ENCODE assay signal across 11 cellular contexts in the genomic region with DNA sequence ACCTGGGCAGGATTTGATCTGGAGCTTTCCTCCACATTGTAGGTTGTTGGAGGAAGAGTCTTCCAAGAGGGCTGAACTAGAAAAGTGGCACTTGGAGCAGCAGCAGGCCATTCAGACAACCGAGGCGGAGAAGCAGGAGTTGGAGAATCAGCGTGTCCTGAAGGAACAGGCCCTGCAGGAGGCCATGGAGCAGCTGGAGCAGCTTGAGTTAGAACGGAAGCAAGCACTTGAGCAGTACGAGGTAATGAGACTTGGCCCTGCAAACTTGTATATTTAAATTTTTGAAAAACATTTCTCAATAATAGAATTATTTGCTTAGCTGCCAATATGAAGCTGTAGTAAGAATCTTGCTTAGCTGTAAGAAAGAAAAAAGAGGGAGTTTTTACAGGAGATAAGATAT.
DNase-seq lines count a peak whose midpoint lies in the region; ATAC-seq and TF ChIP-seq lines count a peak whose summit lies in the region.
"Had no signal": no experiment of that assay in that cellular context is flagged by ENCODE, and none has a peak within 500 bp of the region (broad histone marks: within the 10 kb centered on the region; RNA-seq: fewer than 3 reads in every experiment).

No MANE protein-coding gene starts in this region.

- H3K27me3 ChIP-seq in upper lobe of left lung = no peaks in the 10 kb centered on the region
- H3K27me3 ChIP-seq: SJSA1 had no signal

- TF ChIP-seq CTCF in mesothelial cell of epicardium (IDR thresholded peaks at IDR 0.05; ENCODE audit: unreplicated experiment) = no peak
- TF ChIP-seq CTCF in upper lobe of left lung (IDR thresholded peaks at IDR 0.05) = no peak

- no peaks in the 10 kb centered on the region for H3K4me1 Mint-ChIP-seq in activated T-helper 17 cell treated with anti-CD3 and anti-CD28 coated beads, Interleukin-2, amount 50 U/mL, for 72 hours
- peaks cover 8% of the 10 kb centered on the region for H3K4me1 Mint-ChIP-seq in mesothelial cell of epicardium

- TF ChIP-seq POLR2A in upper lobe of left lung (IDR thresholded peaks at IDR 0.05) = no peak

- H3K36me3 Mint-ChIP-seq in activated T-helper 17 cell treated with anti-CD3 and anti-CD28 coated beads, Interleukin-2, amount 50 U/mL, for 72 hours (ENCODE audit: low read depth) = no peaks in the 10 kb centered on the region
- H3K36me3 Mint-ChIP-seq in mesothelial cell of epicardium = peaks cover 12% of the 10 kb centered on the region
- H3K36me3 Mint-ChIP-seq: activated naive CD8-positive, alpha-beta T cell; naive thymus-derived CD4-positive, alpha-beta T cell had no signal

- H3K9me3 ChIP-seq in upper lobe of left lung = no peaks in the 10 kb centered on the region
- H3K9me3 ChIP-seq: SJSA1 had no signal

- H3K36me3 ChIP-seq in upper lobe of left lung = peaks cover 0 to 60% (median 20%) of the 10 kb centered on the region in 4 donors

- H3K9me3 Mint-ChIP-seq in activated T-helper 17 cell treated with anti-CD3 and anti-CD28 coated beads, Interleukin-2, amount 50 U/mL, for 72 hours = no peaks in the 10 kb centered on the region
- H3K9me3 Mint-ChIP-seq in mesothelial cell of epicardium = no peaks in the 10 kb centered on the region
- H3K9me3 Mint-ChIP-seq: naive thymus-derived CD4-positive, alpha-beta T cell had no signal

- no peaks in the 10 kb centered on the region for H3K27me3 Mint-ChIP-seq in activated T-helper 17 cell treated with anti-CD3 and anti-CD28 coated beads, Interleukin-2, amount 50 U/mL, for 72 hours
- no peaks in the 10 kb centered on the region for H3K27me3 Mint-ChIP-seq in mesothelial cell of epicardium (ENCODE audit: low read depth)
- H3K27me3 Mint-ChIP-seq: activated naive CD8-positive, alpha-beta T cell had no signal

- H3K4me1 ChIP-seq in upper lobe of left lung = peaks cover 11 to 23% (median 19%) of the 10 kb centered on the region in 4 donors

- DNase-seq in NCI-H510A (lab: John Stamatoyannopoulos, UW) = peak; percentile 14
- DNase-seq in mesothelial cell of epicardium (ENCODE audit: low spot score in 2 of 2, unreplicated experiment in 2 of 2) = no peak
- peak in 1 of 2 donors; percentile 79 for DNase-seq in upper lobe of left lung
- DNase-seq in cardiac septum (ENCODE audit: low spot score) = no peak
- DNase-seq in left ventricle myocardium superior = no peak
- DNase-seq: T1000 had no signal

- TF ChIP-seq EP300 in upper lobe of left lung (IDR thresholded peaks at IDR 0.05) = no peak

- intact Hi-C loops in cardiac septum (cut with DNase I) = loop anchor here (2.0 to 5.0 kb wide), 2 partner anchors 86 to 133 kb away; a partner anchor contains a TSS
- intact Hi-C loops in left ventricle myocardium superior (cut with micrococcal nuclease) = loop anchor here (5.0 kb wide), 1 partner anchor 136 kb away; no protein-coding TSS in a partner anchor

- peak overlapping the region; percentile 36 for H3K27ac Mint-ChIP-seq in activated T-helper 17 cell treated with anti-CD3 and anti-CD28 coated beads, Interleukin-2, amount 50 U/mL, for 72 hours
- peak overlapping the region; percentile 45 for H3K27ac Mint-ChIP-seq in mesothelial cell of epicardium
- H3K27ac Mint-ChIP-seq: activated naive CD8-positive, alpha-beta T cell had no signal

- no peak overlapping the region for H3K4me3 ChIP-seq in upper lobe of left lung
- H3K4me3 ChIP-seq: SJSA1 had no signal

- 54 to 60% methylated on average over 5 of the region's 5 CpGs for WGBS in upper lobe of left lung, 2 donors

- H3K4me3 Mint-ChIP-seq in activated T-helper 17 cell treated with anti-CD3 and anti-CD28 coated beads, Interleukin-2, amount 50 U/mL, for 72 hours = no peak overlapping the region
- no peak overlapping the region for H3K4me3 Mint-ChIP-seq in mesothelial cell of epicardium
- H3K4me3 Mint-ChIP-seq: activated naive CD8-positive, alpha-beta T cell; naive thymus-derived CD4-positive, alpha-beta T cell had no signal

- ATAC-seq in activated T-helper 17 cell treated with anti-CD3 and anti-CD28 coated beads, Interleukin-2, amount 50 U/mL, for 72 hours (replicated peaks) = no peak
- peak; percentile 57 to 78 for ATAC-seq in upper lobe of left lung (ENCODE audit: low FRiP score in 2 of 2)
- ATAC-seq in GM21529 (IDR thresholded peaks at IDR 0.05; ENCODE audit: unreplicated experiment) = no peak
- ATAC-seq in left ventricle myocardium superior = no peak

- H3K27ac ChIP-seq in upper lobe of left lung = peak overlapping the region; percentile 42 to 77 (median 54)
- H3K27ac ChIP-seq: SJSA1 had no signal

Comparison
In these comparisons a context has a peak if more than half of its experiments do, and no peak if none do; other contexts are left out.
1. ATAC-seq: peak in upper lobe of left lung (2 of 2); none in activated T-helper 17 cell treated with anti-CD3 and anti-CD28 coated beads, Interleukin-2, amount 50 U/mL, for 72 hours (single experiment), GM21529 (single experiment) and left ventricle myocardium superior (single experiment).